Comparison of ENCODE assay signal across 1 cellular context in the genomic region with DNA sequence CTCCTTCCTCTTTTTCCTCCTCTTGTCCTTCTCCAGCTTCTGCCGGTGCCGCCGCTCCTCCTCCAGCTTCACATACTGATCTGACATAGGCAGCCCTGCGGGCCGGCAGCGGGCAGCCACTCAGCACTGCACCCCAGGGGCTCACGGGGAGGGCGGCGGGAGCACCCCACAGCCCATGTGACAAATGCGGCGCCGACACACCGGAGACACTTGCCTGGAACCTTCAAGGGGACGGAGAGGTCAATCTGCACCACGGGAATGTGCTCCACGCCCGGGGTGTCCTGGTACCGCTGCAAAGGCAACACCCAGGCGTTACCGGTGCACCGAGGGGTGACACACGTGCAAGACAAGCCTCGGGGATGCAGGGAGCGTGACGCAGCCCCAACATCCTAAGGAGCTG.
A peak's percentile ranks its signal among the peaks of the same experiment; 100 is the strongest.
TF ChIP-seq lines count a peak whose summit lies in the region.

No MANE protein-coding gene starts in this region.

TF ChIP-seq in K562, 482 proteins besides CTCF, POLR2A, EP300 and RAD21:
- no peak for TF ChIP-seq TCF7L2 (IDR thresholded peaks at IDR 0.05; ENCODE audit: low read depth, low read length)
- TF ChIP-seq CBX8 (IDR thresholded peaks at IDR 0.05; ENCODE audit: borderline replicate concordance, extremely low read depth, low read depth, low read length, poor library complexity, severe bottlenecking): no peak
- TF ChIP-seq POLR2G (IDR thresholded peaks at IDR 0.05; ENCODE audit: low read depth, low read length): peak; percentile 34; the same call in 1 of the 2 replicates
TF ChIP-seq in K562: peak in this region for 1.
